11 cellular contexts compared by ENCODE assay signal in genomic region chr1:163922743-163923186, GRCh38.
DNase-seq lines count a peak whose midpoint lies in the region; ATAC-seq, FAIRE-seq and TF ChIP-seq lines count a peak whose summit lies in the region.
"Had no signal": no experiment of that assay in that cellular context is flagged by ENCODE, and none has a peak within 500 bp of the region (broad histone marks: within the 10 kb centered on the region; RNA-seq: fewer than 3 reads in every experiment).

No MANE protein-coding gene starts in this region.

- H3K9me3 Mint-ChIP-seq in activated naive CD8-positive, alpha-beta T cell treated with anti-CD3 and anti-CD28 coated beads, Interleukin-2, amount 50 U/mL, for 24 hours: peaks cover 9% of the 10 kb centered on the region
- peaks cover 5% of the 10 kb centered on the region for H3K9me3 Mint-ChIP-seq in activated naive CD8-positive, alpha-beta T cell treated with anti-CD3 and anti-CD28 coated beads for 36 hours

- no peaks in the 10 kb centered on the region for H4K20me1 ChIP-seq in Loucy (ENCODE audit: insufficient read depth, low read length, poor library complexity, severe bottlenecking)

- TF ChIP-seq POLR2A in stomach (IDR thresholded peaks at IDR 0.05): no peak

- peaks cover 10% of the 10 kb centered on the region for H3K4me1 ChIP-seq in Loucy (ENCODE audit: insufficient read depth, low read length, poor library complexity, severe bottlenecking)
- peaks cover 0 to 4% (median 0%) of the 10 kb centered on the region in 4 donors for H3K4me1 ChIP-seq in stomach
- no peaks in the 10 kb centered on the region for H3K4me1 ChIP-seq in right atrium auricular region

- ATAC-seq in activated naive CD8-positive, alpha-beta T cell treated with anti-CD3 and anti-CD28 coated beads, Interleukin-2, amount 50 U/mL, for 24 hours: peak; percentile 46
- peak; percentile 83 for ATAC-seq in HG02840 (IDR thresholded peaks at IDR 0.05; ENCODE audit: low FRiP score, unreplicated experiment)

- no peaks in the 10 kb centered on the region for H3K9me3 ChIP-seq in Loucy (ENCODE audit: insufficient read depth, low read depth, low read length)
- no peaks in the 10 kb centered on the region for H3K9me3 ChIP-seq in stomach
- no peaks in the 10 kb centered on the region for H3K9me3 ChIP-seq in right atrium auricular region

- no peaks in the 10 kb centered on the region for H3K9me2 ChIP-seq in Loucy (replicated peaks; ENCODE audit: low read depth, low read length)

- no peaks in the 10 kb centered on the region for H3K36me3 Mint-ChIP-seq in activated naive CD8-positive, alpha-beta T cell treated with anti-CD3 and anti-CD28 coated beads, Interleukin-2, amount 50 U/mL, for 24 hours (ENCODE audit: low read depth)
- H3K36me3 Mint-ChIP-seq in activated naive CD8-positive, alpha-beta T cell treated with anti-CD3 and anti-CD28 coated beads for 36 hours: no peaks in the 10 kb centered on the region

- H2AFZ ChIP-seq in Loucy (ENCODE audit: low read length): peak overlapping the region; percentile 60; the same call in 1 of the 2 replicates

- no peaks in the 10 kb centered on the region for H3K79me2 ChIP-seq in Loucy (ENCODE audit: insufficient read depth, low read length)

- H3K27ac Mint-ChIP-seq in activated naive CD8-positive, alpha-beta T cell treated with anti-CD3 and anti-CD28 coated beads, Interleukin-2, amount 50 U/mL, for 24 hours: no peak overlapping the region
- no peak overlapping the region for H3K27ac Mint-ChIP-seq in activated naive CD8-positive, alpha-beta T cell treated with anti-CD3 and anti-CD28 coated beads for 36 hours

- intact Hi-C loops in stomach (cut with DNase I; ENCODE audit: low total_unique reads): no loop called here

- H3K4me2 ChIP-seq in Loucy (ENCODE audit: low read depth, low read length, poor library complexity, severe bottlenecking): peak overlapping the region; percentile 75
- H3K4me2 ChIP-seq: KMS-11 had no signal

- no peaks in the 10 kb centered on the region for H3K27me3 Mint-ChIP-seq in activated naive CD8-positive, alpha-beta T cell treated with anti-CD3 and anti-CD28 coated beads, Interleukin-2, amount 50 U/mL, for 24 hours
- H3K27me3 Mint-ChIP-seq in activated naive CD8-positive, alpha-beta T cell treated with anti-CD3 and anti-CD28 coated beads for 36 hours: no peaks in the 10 kb centered on the region

- TF ChIP-seq CTCF in Loucy (conservative IDR thresholded peaks at IDR 0.05; ENCODE audit: low read length): no peak
- no peak for TF ChIP-seq CTCF in stomach (IDR thresholded peaks at IDR 0.05)
- no peak for TF ChIP-seq CTCF in right atrium auricular region (IDR thresholded peaks at IDR 0.05)

- DNase-seq in activated naive CD8-positive, alpha-beta T cell treated with anti-CD3 and anti-CD28 coated beads, Interleukin-2, amount 50 U/mL, for 24 hours: no peak
- no peak for DNase-seq in activated naive CD8-positive, alpha-beta T cell treated with anti-CD3 and anti-CD28 coated beads for 36 hours
- DNase-seq in T-helper 9 cell: no peak
- no peak for DNase-seq in GM19239 (ENCODE audit: insufficient read length, low spot score)
- no peak for DNase-seq in stomach
- no peak for DNase-seq in right atrium auricular region (ENCODE audit: low spot score)
- DNase-seq: nucleus accumbens had no signal

- no peaks in the 10 kb centered on the region for H3K4me1 Mint-ChIP-seq in activated naive CD8-positive, alpha-beta T cell treated with anti-CD3 and anti-CD28 coated beads, Interleukin-2, amount 50 U/mL, for 24 hours
- no peaks in the 10 kb centered on the region for H3K4me1 Mint-ChIP-seq in activated naive CD8-positive, alpha-beta T cell treated with anti-CD3 and anti-CD28 coated beads for 36 hours

- no peak for FAIRE-seq in GM19239 (lab: Jason Lieb, UNC)

- H3K36me3 ChIP-seq in Loucy (ENCODE audit: insufficient read depth, low read length) (no peaks in the 10 kb centered on the region), stomach (no peaks in the 10 kb centered on the region), right atrium auricular region (no peaks in the 10 kb centered on the region)

- H3K27me3 ChIP-seq in Loucy (ENCODE audit: insufficient read depth, low read length, poor library complexity, severe bottlenecking) (no peaks in the 10 kb centered on the region), stomach (no peaks in the 10 kb centered on the region), right atrium auricular region (no peaks in the 10 kb centered on the region)

- H3K9ac ChIP-seq in Loucy (ENCODE audit: low read depth, low read length, poor library complexity, severe bottlenecking): peak overlapping the region; percentile 41
- H3K9ac ChIP-seq: KMS-11 had no signal

- peaks cover 5% of the 10 kb centered on the region; the same call in 1 of the 2 replicates for H3F3A ChIP-seq in Loucy (ENCODE audit: low read depth)

- TF ChIP-seq EP300 in stomach (IDR thresholded peaks at IDR 0.05): no peak

- H3K4me3 Mint-ChIP-seq in activated naive CD8-positive, alpha-beta T cell treated with anti-CD3 and anti-CD28 coated beads, Interleukin-2, amount 50 U/mL, for 24 hours: no peak overlapping the region
- H3K4me3 Mint-ChIP-seq in activated naive CD8-positive, alpha-beta T cell treated with anti-CD3 and anti-CD28 coated beads for 36 hours: no peak overlapping the region

- H3K4me3 ChIP-seq in Loucy (ENCODE audit: low read length, poor library complexity, severe bottlenecking) (peak overlapping the region; percentile 68), stomach (no peak overlapping the region), right atrium auricular region (no peak overlapping the region)

- H3K27ac ChIP-seq in stomach: no peak overlapping the region
- no peak overlapping the region for H3K27ac ChIP-seq in right atrium auricular region
- H3K27ac ChIP-seq: KMS-11, RWPE1 had no signal
